20 cellular contexts compared by ENCODE assay signal in the genomic region with DNA sequence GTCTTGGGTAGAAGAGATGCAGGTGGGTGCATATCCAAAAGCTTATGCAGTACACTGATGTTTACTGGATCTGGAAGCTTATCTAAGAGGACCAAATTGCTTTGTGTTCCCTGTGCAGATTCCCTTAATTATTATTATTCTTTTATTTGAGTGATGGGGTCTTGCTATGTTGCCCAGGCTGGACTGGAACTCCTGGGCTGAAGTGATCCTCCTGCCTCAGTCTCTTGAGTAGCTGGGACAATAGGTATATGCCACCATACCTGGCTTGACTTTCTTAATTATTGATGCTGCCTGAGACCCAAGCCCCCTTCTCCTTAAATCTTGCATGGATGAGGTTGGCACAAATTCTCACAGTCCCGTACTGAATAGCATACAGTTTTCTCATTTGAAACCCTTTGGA.
DNase-seq lines count a peak whose midpoint lies in the region; ATAC-seq and TF ChIP-seq lines count a peak whose summit lies in the region.
"Had no signal": no experiment of that assay in that cellular context is flagged by ENCODE, and none has a peak within 500 bp of the region (broad histone marks: within the 10 kb centered on the region; RNA-seq: fewer than 3 reads in every experiment).

No MANE protein-coding gene starts in this region.

- peak overlapping the region; percentile 9 for H2BK120ac ChIP-seq in H9 (ENCODE audit: low read depth, low read length, poor library complexity, severe bottlenecking)

- H3K14ac ChIP-seq in H9 (ENCODE audit: insufficient read depth, low read length), result no peak overlapping the region

- H3K23me2 ChIP-seq in H9 (ENCODE audit: insufficient read length, low read depth, low read length, poor library complexity, severe bottlenecking), result no peaks in the 10 kb centered on the region

- no peaks in the 10 kb centered on the region for H3K9me3 ChIP-seq in H9 (ENCODE audit: control insufficient read depth, low read depth, low read length)
- no peaks in the 10 kb centered on the region for H3K9me3 ChIP-seq in HEK293 (ENCODE audit: control insufficient read depth, insufficient read depth, low read depth, low read length)
- no peaks in the 10 kb centered on the region for H3K9me3 ChIP-seq in spleen
- no peaks in the 10 kb centered on the region for H3K9me3 ChIP-seq in MM.1S (replicated peaks; ENCODE audit: insufficient read depth, low read length)
- H3K9me3 ChIP-seq: BE2C, BLaER1 had no signal

- H3K9me3 Mint-ChIP-seq in H9 (no peaks in the 10 kb centered on the region), WTC11 (peaks cover 5% of the 10 kb centered on the region; the same call in 1 of the 2 replicates)
- H3K9me3 Mint-ChIP-seq: CD14-positive monocyte; CD4-positive, alpha-beta memory T cell; CD4-positive, CD25-positive, alpha-beta regulatory T cell; CD8-positive, alpha-beta memory T cell had no signal

- H3K4me1 ChIP-seq in H9 (ENCODE audit: insufficient read depth, low read length) (no peaks in the 10 kb centered on the region), HEK293 (ENCODE audit: control insufficient read depth, insufficient read depth, low read length) (no peaks in the 10 kb centered on the region), spleen (no peaks in the 10 kb centered on the region), MM.1S (ENCODE audit: low read length) (no peaks in the 10 kb centered on the region)
- H3K4me1 ChIP-seq: BE2C had no signal

- H3K79me1 ChIP-seq in H9 (ENCODE audit: insufficient read depth, low read depth, low read length, poor library complexity, severe bottlenecking), result no peaks in the 10 kb centered on the region

- CTCF ChIA-PET in HEK293 (lab: Yijun Ruan, JAX), result interaction anchor here (0.6 to 0.9 kb wide), 2 partner anchors 112 to 189 kb away, joined by 3 read pairs; no protein-coding TSS in a partner anchor
- CTCF ChIA-PET in WTC11 (lab: Charles Lee), result no interaction called here

- H3K4me1 Mint-ChIP-seq in H9, result peaks cover 2% of the 10 kb centered on the region in 2 experiments
- H3K4me1 Mint-ChIP-seq in WTC11, result peaks cover 3% of the 10 kb centered on the region
- H3K4me1 Mint-ChIP-seq: CD14-positive monocyte had no signal

- no peak overlapping the region for H3K4me3 ChIP-seq in HEK293 (ENCODE audit: low read depth, low read length)
- H3K4me3 ChIP-seq in spleen, result no peak overlapping the region
- no peak overlapping the region for H3K4me3 ChIP-seq in MM.1S (ENCODE audit: low read length)
- H3K4me3 ChIP-seq: BLaER1 had no signal

- no peak overlapping the region for H4K91ac ChIP-seq in H9 (ENCODE audit: insufficient read length, low read depth, low read length)

- H3K18ac ChIP-seq in H9 (ENCODE audit: insufficient read length, low read depth, low read length), result no peak overlapping the region

- H3T11ph ChIP-seq in H9 (ENCODE audit: low read length), result no peak overlapping the region

- H2BK20ac ChIP-seq in H9 (ENCODE audit: low read depth, low read length, poor library complexity, severe bottlenecking), result no peak overlapping the region

- H2AK5ac ChIP-seq in H9 (ENCODE audit: insufficient read length, low read length), result no peak overlapping the region

- H3K27ac ChIP-seq in H9 (ENCODE audit: insufficient read length, low read depth, low read length), result no peak overlapping the region
- no peak overlapping the region for H3K27ac ChIP-seq in HEK293 (ENCODE audit: extremely low read depth, low read depth, low read length)
- H3K27ac ChIP-seq in spleen, result no peak overlapping the region
- no peak overlapping the region for H3K27ac ChIP-seq in MM.1S (ENCODE audit: low read length)
- H3K27ac ChIP-seq: BLaER1 had no signal

- H2BK15ac ChIP-seq in H9 (ENCODE audit: low read depth, low read length), result no peak overlapping the region

- H3K36me3 Mint-ChIP-seq in H9 (ENCODE audit: insufficient read depth in 1 of 3, low read depth in 3 of 3) (peaks cover 42 to 85% (median 83%) of the 10 kb centered on the region in 3 experiments; a peak in 6 of 7 replicates), WTC11 (peaks cover 75% of the 10 kb centered on the region)

- no peak overlapping the region for H2BK12ac ChIP-seq in H9 (ENCODE audit: insufficient read length, low read depth, low read length)

- H3K9me2 ChIP-seq in MM.1S (replicated peaks; ENCODE audit: insufficient read depth, low read length), result no peaks in the 10 kb centered on the region

- H4K5ac ChIP-seq in H9 (ENCODE audit: insufficient read length, low read depth, low read length), result no peak overlapping the region

- TF ChIP-seq CTCF in H9 (conservative IDR thresholded peaks at IDR 0.05) (no peak), HEK293 (tag by site-specific recombination; IDR thresholded peaks at IDR 0.05) (no peak), WTC11 (IDR thresholded peaks at IDR 0.05) (no peak), spleen (IDR thresholded peaks at IDR 0.05 in 8 of 11, conservative IDR thresholded peaks at IDR 0.05 in 3 of 11) (no peak), MM.1S (IDR thresholded peaks at IDR 0.05; ENCODE audit: low read length) (no peak)

- no peak overlapping the region for H2AFZ ChIP-seq in H9 (ENCODE audit: low read length)
- no peak overlapping the region for H2AFZ ChIP-seq in MM.1S (ENCODE audit: low read length)

- peaks cover 39 to 83% of the 10 kb centered on the region in 2 experiments; a peak in 2 of 3 replicates for H3K36me3 ChIP-seq in HEK293 (ENCODE audit: control insufficient read depth in 2 of 2, insufficient read depth in 1 of 2, low read length in 2 of 2)
- peaks cover 2 to 100% (median 87%) of the 10 kb centered on the region in 6 donors for H3K36me3 ChIP-seq in spleen
- H3K36me3 ChIP-seq in MM.1S (replicated peaks; ENCODE audit: insufficient read depth, low read length), result peaks cover 22% of the 10 kb centered on the region
- H3K36me3 ChIP-seq: BE2C had no signal

- DNase-seq in H9, result no peak
- no peak for DNase-seq in WTC11 (ENCODE audit: low spot score)
- DNase-seq in spleen, result no peak
- no peak for DNase-seq in NCI-H1105 treated with DMSO at 0.1 percent for 48 hours (lab: John Stamatoyannopoulos, UW)
- no peak for DNase-seq in MM.1S
- DNase-seq: 8988T; ACHN; BE2C; C1 segment of cervical spinal cord; CD4-positive, alpha-beta memory T cell; CD4-positive, CD25-positive, alpha-beta regulatory T cell; CD8-positive, alpha-beta memory T cell; COR-L47; DMS 273 treated with DMSO at 0.1 percent for 48 hours; DMS153; DMS79 treated with DMSO at 0.1 percent for 48 hours; GF-D8 had no signal

- H4K20me1 ChIP-seq in H9 (ENCODE audit: control insufficient read depth, insufficient read depth, insufficient read length), result no peaks in the 10 kb centered on the region
- H4K20me1 ChIP-seq in MM.1S (ENCODE audit: insufficient read depth, low read length), result no peaks in the 10 kb centered on the region

- no peak overlapping the region for H3K56ac ChIP-seq in H9 (ENCODE audit: insufficient read length, low read depth, low read length)

- no peak overlapping the region for H3K27ac Mint-ChIP-seq in H9
- H3K27ac Mint-ChIP-seq in WTC11, result no peak overlapping the region
- H3K27ac Mint-ChIP-seq: CD4-positive, CD25-positive, alpha-beta regulatory T cell had no signal

- no peak for ATAC-seq in WTC11

- H3K79me2 ChIP-seq in H9 (ENCODE audit: insufficient read depth, low read length) (no peaks in the 10 kb centered on the region), MM.1S (ENCODE audit: low read length) (peaks cover 34% of the 10 kb centered on the region)

- intact Hi-C loops in spleen (cut with DNase I; ENCODE audit: low total_unique reads), result no loop called here

- no peak overlapping the region for H2BK5ac ChIP-seq in H9 (ENCODE audit: insufficient read length, low read length)

- H3K27me3 Mint-ChIP-seq in H9 (ENCODE audit: low read depth) (no peaks in the 10 kb centered on the region), WTC11 (ENCODE audit: low read depth) (no peaks in the 10 kb centered on the region)
- H3K27me3 Mint-ChIP-seq: CD4-positive, alpha-beta memory T cell; CD4-positive, CD25-positive, alpha-beta regulatory T cell; CD8-positive, alpha-beta memory T cell had no signal

- H3K4me2 ChIP-seq in H9 (ENCODE audit: insufficient read depth, insufficient read length, low read length) (no peak overlapping the region), MM.1S (ENCODE audit: low read depth, low read length) (no peak overlapping the region)
- H3K4me2 ChIP-seq: BLaER1 had no signal

- POLR2A ChIA-PET in HEK293 (lab: Yijun Ruan, JAX), result no interaction called here
- POLR2A ChIA-PET in WTC11 (lab: Charles Lee), result no interaction called here

- H3K4me3 Mint-ChIP-seq in H9 (no peak overlapping the region), WTC11 (no peak overlapping the region)
- H3K4me3 Mint-ChIP-seq: CD14-positive monocyte; CD4-positive, alpha-beta memory T cell; CD4-positive, CD25-positive, alpha-beta regulatory T cell; CD8-positive, alpha-beta memory T cell had no signal

- H3K27me3 ChIP-seq in H9 (ENCODE audit: insufficient read depth, low read length) (no peaks in the 10 kb centered on the region), spleen (replicated peaks in 1 of 7) (no peaks in the 10 kb centered on the region), MM.1S (replicated peaks; ENCODE audit: insufficient read depth, low read length) (no peaks in the 10 kb centered on the region)
- H3K27me3 ChIP-seq: BE2C, BLaER1 had no signal

- H3K4ac ChIP-seq in H9 (ENCODE audit: low read depth, low read length), result no peak overlapping the region

- H4K8ac ChIP-seq in H9 (replicated peaks; ENCODE audit: insufficient read length, low read depth, low read length), result no peak overlapping the region

- H3K9ac ChIP-seq in H9 (ENCODE audit: extremely low read depth, insufficient read length, low read length) (no peak overlapping the region), MM.1S (ENCODE audit: low read length) (no peak overlapping the region)
- H3K9ac ChIP-seq: BLaER1 had no signal

- no CpG with 5 or more reads among the region's 1 CpG for WGBS in H9 (ENCODE audit: extremely low coverage, insufficient read length, low lambda C conversion rate)
- 91 to 100% (median 94%) methylated on average over 1 of the region's 1 CpG for WGBS in spleen, 5 donors

- TF ChIP-seq POLR2A in spleen (IDR thresholded peaks at IDR 0.05), result no peak

- no peak overlapping the region for H3K23ac ChIP-seq in H9 (ENCODE audit: insufficient read length, low read depth, low read length)

- H3F3A ChIP-seq in MM.1S (ENCODE audit: insufficient read depth, low read length), result no peaks in the 10 kb centered on the region

TF ChIP-seq in HEK293, 187 proteins besides CTCF, POLR2A, EP300 and RAD21:
- TF ChIP-seq ZNF121 (tag by site-specific recombination; IDR thresholded peaks at IDR 0.05) (peak; percentile 62; the same call in 1 of the 2 replicates), ZNF624 (tag by site-specific recombination; IDR thresholded peaks at IDR 0.05) (no peak)
